23 cellular contexts compared by ENCODE assay signal in genomic region chrX:56882581-56882980, GRCh38.
DNase-seq lines count a peak whose midpoint lies in the region; ATAC-seq, FAIRE-seq and TF ChIP-seq lines count a peak whose summit lies in the region.
"Had no signal": no experiment of that assay in that cellular context is flagged by ENCODE, and none has a peak within 500 bp of the region (broad histone marks: within the 10 kb centered on the region; RNA-seq: fewer than 3 reads in every experiment).

No MANE protein-coding gene starts in this region.

- H3K27ac ChIP-seq in HEK293 (ENCODE audit: extremely low read depth, low read depth, low read length) (no peak overlapping the region), pancreas (no peak overlapping the region)
- H3K27ac ChIP-seq: 22Rv1; BLaER1 treated with 17β-estradiol and CSF1 and Interleukin-3, amounts not matched to agents 10 nM and 100 nM; C4-2B had no signal

- intact Hi-C loops in pancreas (cut with DNase I) = no loop called here

- no peaks in the 10 kb centered on the region for H3K36me3 Mint-ChIP-seq in activated naive CD8-positive, alpha-beta T cell treated with anti-CD3 and anti-CD28 coated beads, Interleukin-2, amount 50 U/mL, for 24 hours (ENCODE audit: low read depth)
- H3K36me3 Mint-ChIP-seq: CD8-positive, alpha-beta T cell had no signal

- CTCF ChIA-PET in HEK293 (lab: Yijun Ruan, JAX) = no interaction called here

- POLR2A ChIA-PET in HEK293 (lab: Yijun Ruan, JAX) = no interaction called here

- no peak overlapping the region for H3K27ac Mint-ChIP-seq in activated naive CD8-positive, alpha-beta T cell treated with anti-CD3 and anti-CD28 coated beads, Interleukin-2, amount 50 U/mL, for 24 hours
- H3K27ac Mint-ChIP-seq: B cell; CD4-positive, alpha-beta T cell; CD8-positive, alpha-beta T cell had no signal

- peak; percentile 70 for FAIRE-seq in A204.1 (lab: Jason Lieb, UNC)
- peak; percentile 96 for FAIRE-seq in colon (lab: Jason Lieb, UNC)
- FAIRE-seq in pancreas (lab: Jason Lieb, UNC) = peak; percentile 74
- FAIRE-seq: GM12878, GM12892 had no signal

- TF ChIP-seq CTCF in HEK293 (tag by site-specific recombination; IDR thresholded peaks at IDR 0.05) (no peak), pancreas (IDR thresholded peaks at IDR 0.05) (no peak)

- no peak for ATAC-seq in pancreas
- no peak for ATAC-seq in activated naive CD8-positive, alpha-beta T cell treated with anti-CD3 and anti-CD28 coated beads, Interleukin-2, amount 50 U/mL, for 24 hours
- ATAC-seq: CD8-positive, alpha-beta T cell; GM12878 had no signal

- no peaks in the 10 kb centered on the region for H3K4me1 Mint-ChIP-seq in activated naive CD8-positive, alpha-beta T cell treated with anti-CD3 and anti-CD28 coated beads, Interleukin-2, amount 50 U/mL, for 24 hours
- H3K4me1 Mint-ChIP-seq: B cell had no signal

- DNase-seq in pancreas (no peak), retina (no peak), COR-L47 (lab: John Stamatoyannopoulos, UW) (no peak)
- DNase-seq in activated naive CD8-positive, alpha-beta T cell treated with anti-CD3 and anti-CD28 coated beads, Interleukin-2, amount 50 U/mL, for 24 hours = no peak
- DNase-seq: AML-193; CD4-positive, alpha-beta T cell; CD8-positive, alpha-beta T cell; DMS 273 treated with DMSO at 0.1 percent for 48 hours; DMS153; DMS53; DMS79; DND-41; EL; GDM1 had no signal

- H3K9me3 ChIP-seq in HEK293 (ENCODE audit: control insufficient read depth, insufficient read depth, low read depth, low read length) (no peaks in the 10 kb centered on the region; the same call in 1 of the 2 replicates), pancreas (no peaks in the 10 kb centered on the region)

- 57 to 61% methylated on average over 2 of the region's 2 CpGs for WGBS in pancreas, 2 donors

- H3K9me3 Mint-ChIP-seq in activated naive CD8-positive, alpha-beta T cell treated with anti-CD3 and anti-CD28 coated beads, Interleukin-2, amount 50 U/mL, for 24 hours = no peaks in the 10 kb centered on the region
- H3K9me3 Mint-ChIP-seq: CD4-positive, alpha-beta T cell; CD8-positive, alpha-beta T cell had no signal

- no peaks in the 10 kb centered on the region for H3K4me1 ChIP-seq in HEK293 (ENCODE audit: control insufficient read depth, insufficient read depth, low read length)
- H3K4me1 ChIP-seq in pancreas = no peaks in the 10 kb centered on the region

- H3K4me3 ChIP-seq in HEK293 (ENCODE audit: low read depth, low read length) = no peak overlapping the region
- H3K4me3 ChIP-seq in pancreas = no peak overlapping the region
- H3K4me3 ChIP-seq: BLaER1 treated with 17β-estradiol and CSF1 and Interleukin-3, amounts not matched to agents 10 nM and 100 nM; GM12878 had no signal

- peaks cover 0 to 26% (median 6%) of the 10 kb centered on the region in 4 donors for H3K27me3 ChIP-seq in pancreas

- H3K27me3 Mint-ChIP-seq in activated naive CD8-positive, alpha-beta T cell treated with anti-CD3 and anti-CD28 coated beads, Interleukin-2, amount 50 U/mL, for 24 hours = no peaks in the 10 kb centered on the region
- H3K27me3 Mint-ChIP-seq: B cell; CD4-positive, alpha-beta T cell had no signal

- no peaks in the 10 kb centered on the region for H3K36me3 ChIP-seq in HEK293 (ENCODE audit: control insufficient read depth in 2 of 2, insufficient read depth in 1 of 2, low read length in 2 of 2)
- no peaks in the 10 kb centered on the region for H3K36me3 ChIP-seq in pancreas
- H3K36me3 ChIP-seq: BLaER1 treated with 17β-estradiol and CSF1 and Interleukin-3, amounts not matched to agents 10 nM and 100 nM had no signal

- H3K4me3 Mint-ChIP-seq in activated naive CD8-positive, alpha-beta T cell treated with anti-CD3 and anti-CD28 coated beads, Interleukin-2, amount 50 U/mL, for 24 hours = no peak overlapping the region
- H3K4me3 Mint-ChIP-seq: B cell; CD4-positive, alpha-beta T cell; CD8-positive, alpha-beta T cell had no signal

TF ChIP-seq in HEK293, 187 proteins besides CTCF, POLR2A, EP300 and RAD21 (continues in another document):
- TF ChIP-seq ZBTB10 (tag by site-specific recombination; IDR thresholded peaks at IDR 0.05) (no peak), TCF7L2 (IDR thresholded peaks at IDR 0.05; ENCODE audit: borderline replicate concordance, low read depth, low read length) (no peak), ZNF707 (tag by site-specific recombination; IDR thresholded peaks at IDR 0.05) (no peak), ZBTB17 (tag by site-specific recombination; IDR thresholded peaks at IDR 0.05) (no peak), TSHZ1 (tag by site-specific recombination; IDR thresholded peaks at IDR 0.05; ENCODE audit: borderline replicate concordance) (no peak), ZFP3 (tag by site-specific recombination; IDR thresholded peaks at IDR 0.05; ENCODE audit: low read depth) (no peak), ZNF596 (tag by site-specific recombination; IDR thresholded peaks at IDR 0.05) (no peak), ZNF747 (tag by site-specific recombination; IDR thresholded peaks at IDR 0.05) (no peak), ZNF624 (tag by site-specific recombination; IDR thresholded peaks at IDR 0.05) (no peak), SP2 (tag by site-specific recombination; IDR thresholded peaks at IDR 0.05) (no peak), ZBTB7A (tag by site-specific recombination; IDR thresholded peaks at IDR 0.05; ENCODE audit: low read depth) (no peak), ZNF24 (tag by site-specific recombination; IDR thresholded peaks at IDR 0.05) (no peak), ZSCAN16 (tag by site-specific recombination; IDR thresholded peaks at IDR 0.05) (no peak), SP7 (tag by site-specific recombination; IDR thresholded peaks at IDR 0.05) (no peak), ZNF777 (tag by site-specific recombination; IDR thresholded peaks at IDR 0.05; ENCODE audit: borderline replicate concordance) (no peak), ZNF311 (tag by site-specific recombination; IDR thresholded peaks at IDR 0.05; ENCODE audit: borderline replicate concordance) (no peak), ZNF704 (tag by site-specific recombination; IDR thresholded peaks at IDR 0.05) (no peak), ZNF558 (tag by site-specific recombination; IDR thresholded peaks at IDR 0.05) (no peak), KLF7 (tag by site-specific recombination; IDR thresholded peaks at IDR 0.05; ENCODE audit: borderline replicate concordance) (no peak)
